Comparison of ENCODE assay signal across 29 cellular contexts in the genomic region with DNA sequence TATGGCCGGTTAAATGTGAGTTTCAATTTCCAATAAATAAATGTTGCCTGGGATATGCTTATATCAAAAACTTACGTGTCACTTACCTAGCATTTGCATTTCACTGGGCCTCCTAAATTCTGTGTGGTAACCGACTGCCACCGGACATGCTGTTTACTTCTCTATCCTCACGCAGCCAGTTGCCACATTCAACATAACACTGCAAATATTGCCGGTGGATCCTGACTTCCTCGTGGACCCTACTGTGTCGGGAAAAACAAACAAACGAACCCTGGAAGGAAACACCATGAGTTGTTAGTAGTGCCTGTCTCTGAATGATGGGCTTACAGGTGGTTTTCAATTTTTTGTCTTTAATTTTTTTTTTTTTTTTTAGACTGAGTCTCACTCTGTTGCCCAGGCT. TPM values are rescaled to one million over a fixed set of nuclear protein-coding genes. Genes with fewer than 3 reads are reported as not detected.
DNase-seq lines count a peak whose midpoint lies in the region; ATAC-seq and TF ChIP-seq lines count a peak whose summit lies in the region.
"Had no signal": no experiment of that assay in that cellular context is flagged by ENCODE, and none has a peak within 500 bp of the region (broad histone marks: within the 10 kb centered on the region; RNA-seq: fewer than 3 reads in every experiment).

No MANE protein-coding gene starts in this region.

- no peak for TF ChIP-seq CTCF in endothelial cell (IDR thresholded peaks at IDR 0.05; ENCODE audit: unreplicated experiment)
- no peak for TF ChIP-seq CTCF in neutrophil (IDR thresholded peaks at IDR 0.05)

- H3K4me1 ChIP-seq in HUES6 (ENCODE audit: control insufficient read depth, insufficient read depth, low read length) (peaks cover 34% of the 10 kb centered on the region), neutrophil (ENCODE audit: control insufficient read depth in 1 of 2, insufficient read depth in 1 of 2, low read depth in 1 of 2, low read length in 1 of 2) (peaks cover 14 to 20% of the 10 kb centered on the region in 2 experiments)
- H3K4me1 ChIP-seq: adrenal gland, gastroesophageal sphincter, uterus had no signal

- H3K9ac ChIP-seq in HUES6 (ENCODE audit: low read length): no peak overlapping the region

- peak overlapping the region; percentile 50 for H3K4me3 ChIP-seq in HUES6 (ENCODE audit: low read depth, low read length)
- peak overlapping the region in 1 of 2 experiments; percentile 22 for H3K4me3 ChIP-seq in neutrophil (ENCODE audit: low read depth in 1 of 2, low read length in 1 of 2)
- H3K4me3 ChIP-seq: adrenal gland, body of pancreas, gastroesophageal sphincter, PC-9, uterus had no signal

- no peaks in the 10 kb centered on the region for H3K9me3 Mint-ChIP-seq in endothelial cell (ENCODE audit: unreplicated experiment)
- no peaks in the 10 kb centered on the region for H3K9me3 Mint-ChIP-seq in activated T-helper 1 cell treated with anti-CD3 and anti-CD28 coated beads, Interleukin-12 subunit alpha, Interleukin-12 subunit beta, Interleukin-2, Interleukin-4 antibody, amounts not matched to agents 30 ng/mL and 10 ng/mL and 1 ng/mL, durations not matched to agents 14 hours and 24 hours and 36 hours
- H3K9me3 Mint-ChIP-seq: activated naive CD4-positive, alpha-beta T cell treated with anti-CD3 and anti-CD28 coated beads for 36 hours; activated T-cell treated with anti-CD3 and anti-CD28 coated beads, Interleukin-2, amount 50 U/mL, for 72 hours; CD8-positive, alpha-beta T cell; HFFc6; natural killer cell had no signal

- H3K27ac Mint-ChIP-seq in endothelial cell (ENCODE audit: unreplicated experiment): peak overlapping the region; percentile 53
- no peak overlapping the region for H3K27ac Mint-ChIP-seq in activated T-helper 1 cell treated with anti-CD3 and anti-CD28 coated beads, Interleukin-12 subunit alpha, Interleukin-12 subunit beta, Interleukin-2, Interleukin-4 antibody, amounts not matched to agents 30 ng/mL and 10 ng/mL and 1 ng/mL, durations not matched to agents 14 hours and 24 hours and 36 hours
- H3K27ac Mint-ChIP-seq: activated naive CD4-positive, alpha-beta T cell treated with anti-CD3 and anti-CD28 coated beads for 36 hours; activated T-cell treated with anti-CD3 and anti-CD28 coated beads, Interleukin-2, amount 50 U/mL, for 72 hours; CD8-positive, alpha-beta T cell; HFFc6; natural killer cell had no signal

- H3K4me1 Mint-ChIP-seq in endothelial cell (ENCODE audit: unreplicated experiment): peaks cover 19% of the 10 kb centered on the region
- peaks cover under 1% of the 10 kb centered on the region for H3K4me1 Mint-ChIP-seq in activated T-helper 1 cell treated with anti-CD3 and anti-CD28 coated beads, Interleukin-12 subunit alpha, Interleukin-12 subunit beta, Interleukin-2, Interleukin-4 antibody, amounts not matched to agents 30 ng/mL and 10 ng/mL and 1 ng/mL, durations not matched to agents 14 hours and 24 hours and 36 hours (ENCODE audit: low read depth)
- H3K4me1 Mint-ChIP-seq: natural killer cell had no signal

- H3K27me3 ChIP-seq in HUES6 (ENCODE audit: control insufficient read depth, insufficient read depth, low read length): peaks cover 9% of the 10 kb centered on the region; the same call in 1 of the 2 replicates
- peaks cover 87% of the 10 kb centered on the region for H3K27me3 ChIP-seq in neutrophil
- H3K27me3 ChIP-seq: adrenal gland, body of pancreas, uterus had no signal

- ATAC-seq in GM21619 (IDR thresholded peaks at IDR 0.05; ENCODE audit: unreplicated experiment) (no peak), HG03520 (IDR thresholded peaks at IDR 0.05; ENCODE audit: unreplicated experiment) (no peak)
- ATAC-seq: activated T-cell treated with anti-CD3 and anti-CD28 coated beads, Interleukin-2, amount 50 U/mL, for 72 hours; body of pancreas; CD8-positive, alpha-beta T cell; gastroesophageal sphincter; natural killer cell had no signal

- no peaks in the 10 kb centered on the region for H3K36me3 ChIP-seq in HUES6 (ENCODE audit: control insufficient read depth, insufficient read depth, low read length)
- H3K36me3 ChIP-seq in neutrophil: no peaks in the 10 kb centered on the region
- H3K36me3 ChIP-seq: adrenal gland, gastroesophageal sphincter, uterus had no signal

- peak overlapping the region; percentile 76 for H3K4me3 Mint-ChIP-seq in endothelial cell (ENCODE audit: unreplicated experiment)
- no peak overlapping the region for H3K4me3 Mint-ChIP-seq in activated T-helper 1 cell treated with anti-CD3 and anti-CD28 coated beads, Interleukin-12 subunit alpha, Interleukin-12 subunit beta, Interleukin-2, Interleukin-4 antibody, amounts not matched to agents 30 ng/mL and 10 ng/mL and 1 ng/mL, durations not matched to agents 14 hours and 24 hours and 36 hours
- H3K4me3 Mint-ChIP-seq: activated naive CD4-positive, alpha-beta T cell treated with anti-CD3 and anti-CD28 coated beads for 36 hours; activated T-cell treated with anti-CD3 and anti-CD28 coated beads, Interleukin-2, amount 50 U/mL, for 72 hours; CD8-positive, alpha-beta T cell; HFFc6; natural killer cell had no signal

- peaks cover 11% of the 10 kb centered on the region for H3K36me3 Mint-ChIP-seq in endothelial cell (ENCODE audit: low read depth, unreplicated experiment)
- no peaks in the 10 kb centered on the region for H3K36me3 Mint-ChIP-seq in activated T-helper 1 cell treated with anti-CD3 and anti-CD28 coated beads, Interleukin-12 subunit alpha, Interleukin-12 subunit beta, Interleukin-2, Interleukin-4 antibody, amounts not matched to agents 30 ng/mL and 10 ng/mL and 1 ng/mL, durations not matched to agents 14 hours and 24 hours and 36 hours (ENCODE audit: low read depth)
- H3K36me3 Mint-ChIP-seq: CD8-positive, alpha-beta T cell; natural killer cell had no signal

- H3K27me3 Mint-ChIP-seq in endothelial cell (ENCODE audit: unreplicated experiment): peaks cover 5% of the 10 kb centered on the region
- peaks cover 33% of the 10 kb centered on the region for H3K27me3 Mint-ChIP-seq in activated T-helper 1 cell treated with anti-CD3 and anti-CD28 coated beads, Interleukin-12 subunit alpha, Interleukin-12 subunit beta, Interleukin-2, Interleukin-4 antibody, amounts not matched to agents 30 ng/mL and 10 ng/mL and 1 ng/mL, durations not matched to agents 14 hours and 24 hours and 36 hours (ENCODE audit: insufficient read depth)

- DNase-seq in CD1c-positive myeloid dendritic cell (ENCODE audit: extremely low spot score): peak; percentile 44
- no peak for DNase-seq in endothelial cell (ENCODE audit: low spot score)
- DNase-seq in NCI-H2227 treated with DMSO at 0.1 percent for 48 hours (lab: John Stamatoyannopoulos, UW): no peak
- DNase-seq in activated T-helper 1 cell treated with anti-CD3 and anti-CD28 coated beads, Interleukin-12 subunit alpha, Interleukin-12 subunit beta, Interleukin-2, Interleukin-4 antibody, amounts not matched to agents 30 ng/mL and 10 ng/mL and 1 ng/mL, durations not matched to agents 14 hours and 24 hours and 36 hours (ENCODE audit: low spot score): no peak
- DNase-seq: activated CD4-positive, alpha-beta T cell treated with anti-CD3 and anti-CD28 coated beads, Interleukin-2, amount 50 U/mL, for 4 hours; activated naive CD4-positive, alpha-beta T cell treated with anti-CD3 and anti-CD28 coated beads for 36 hours; activated T-cell treated with anti-CD3 and anti-CD28 coated beads, Interleukin-2, amount 50 U/mL, for 72 hours; adrenal gland; body of pancreas; CD8-positive, alpha-beta T cell; dermis blood vessel endothelial cell; DMS79; HFFc6; natural killer cell; NCI-H1048; NCI-H1694; NCI-H2171 treated with DMSO at 0.1 percent for 48 hours; NCI-H524 treated with DMSO at 0.1 percent for 48 hours; NK-92 treated with Interleukin-12 subunit alpha and Interleukin-12 subunit beta, amount 100 ng/mL, for 24 hours; PC-9; SHP77; stimulated activated naive CD4-positive, alpha-beta T cell; uterus had no signal

- no peak overlapping the region for H3K27ac ChIP-seq in HUES6 (ENCODE audit: low read depth, low read length)
- H3K27ac ChIP-seq in neutrophil: peak overlapping the region; percentile 81
- H3K27ac ChIP-seq: adrenal gland, gastroesophageal sphincter, PC-9, uterus had no signal

- intact Hi-C loops in activated T-helper 1 cell treated with anti-CD3 and anti-CD28 coated beads, Interleukin-12 subunit alpha, Interleukin-12 subunit beta, Interleukin-2, Interleukin-4 antibody, amounts not matched to agents 30 ng/mL and 10 ng/mL and 1 ng/mL, durations not matched to agents 14 hours and 24 hours and 36 hours (cut with micrococcal nuclease): no loop called here

- H3K9me3 ChIP-seq in HUES6 (ENCODE audit: control insufficient read depth, insufficient read depth, low read depth, low read length): no peaks in the 10 kb centered on the region
- no peaks in the 10 kb centered on the region for H3K9me3 ChIP-seq in neutrophil
- H3K9me3 ChIP-seq: adrenal gland, body of pancreas, uterus had no signal

RNA-seq across cellular contexts. Expression of a gene that starts 54.1 kb away (rescaled TPM):
- total RNA-seq in endothelial cell (ENCODE audit: unreplicated experiment): 9.6 TPM
- not detected in 2 replicates for total RNA-seq in activated T-helper 1 cell treated with anti-CD3 and anti-CD28 coated beads, Interleukin-12 subunit alpha, Interleukin-12 subunit beta, Interleukin-2, Interleukin-4 antibody, amounts not matched to agents 30 ng/mL and 10 ng/mL and 1 ng/mL, durations not matched to agents 14 hours and 24 hours and 36 hours
- total RNA-seq: temporal lobe had no signal

Comparison
In these comparisons a context has a peak if more than half of its experiments do, and no peak if none do; other contexts are left out.
1. RNA of a gene that starts 54.1 kb away (total RNA-seq): 9.6 TPM in endothelial cell (single experiment); not detected in activated T-helper 1 cell treated with anti-CD3 and anti-CD28 coated beads, Interleukin-12 subunit alpha, Interleukin-12 subunit beta, Interleukin-2, Interleukin-4 antibody, amounts not matched to agents 30 ng/mL and 10 ng/mL and 1 ng/mL, durations not matched to agents 14 hours and 24 hours and 36 hours; every median in the first group is over 10 times any median in the second.